10 cellular contexts compared by ENCODE assay signal in the genomic region with DNA sequence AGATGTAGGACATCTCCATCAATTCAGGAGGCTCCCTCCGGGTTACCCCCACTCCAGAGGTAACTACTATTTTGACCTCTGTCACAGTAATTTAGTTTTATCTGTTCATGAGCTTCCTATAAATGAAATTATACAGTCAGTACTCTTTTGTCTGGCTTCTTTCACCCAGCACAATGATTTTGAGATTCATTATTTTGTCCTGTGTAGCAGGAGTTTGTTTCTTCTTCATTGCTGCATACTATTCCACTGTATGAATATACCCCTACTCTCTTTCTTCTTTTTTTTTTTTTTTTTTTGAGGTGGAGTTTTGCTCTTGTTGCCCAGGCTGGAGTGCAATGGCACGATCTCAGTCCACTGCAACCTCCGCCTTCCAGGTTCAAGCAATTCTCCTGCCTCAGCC. TPM values are rescaled to one million over a fixed set of nuclear protein-coding genes. Genes with fewer than 3 reads are reported as not detected.
DNase-seq lines count a peak whose midpoint lies in the region; ATAC-seq and TF ChIP-seq lines count a peak whose summit lies in the region.
"Had no signal": no experiment of that assay in that cellular context is flagged by ENCODE, and none has a peak within 500 bp of the region (broad histone marks: within the 10 kb centered on the region; RNA-seq: fewer than 3 reads in every experiment).

No MANE protein-coding gene starts in this region.

- H3K9me3 ChIP-seq in PC-9 (ENCODE audit: insufficient read depth, low read depth) = no peaks in the 10 kb centered on the region
- H3K9me3 ChIP-seq in mammary epithelial cell (replicated peaks; ENCODE audit: insufficient read depth, low read length) = no peaks in the 10 kb centered on the region
- H3K9me3 ChIP-seq in mesenchymal stem cell (ENCODE audit: control insufficient read depth, low read length) = no peaks in the 10 kb centered on the region
- no peaks in the 10 kb centered on the region for H3K9me3 ChIP-seq in testis

- H3K4me1 ChIP-seq in PC-9 (replicated peaks; ENCODE audit: insufficient read depth) (peaks cover 69% of the 10 kb centered on the region), mammary epithelial cell (ENCODE audit: insufficient read depth, low read length) (peaks cover 65% of the 10 kb centered on the region), mesenchymal stem cell (ENCODE audit: control insufficient read depth, insufficient read depth, low read depth, low read length) (peaks cover 27% of the 10 kb centered on the region), testis (peaks cover 47% of the 10 kb centered on the region)

- no peak overlapping the region for H2BK120ac ChIP-seq in mesenchymal stem cell (ENCODE audit: low read depth, low read length)

- no peak overlapping the region for H3K14ac ChIP-seq in mesenchymal stem cell (ENCODE audit: low read length in 2 of 2)

- H3K4me3 ChIP-seq in PC-9 (no peak overlapping the region), mammary epithelial cell (replicated peaks in 1 of 3; ENCODE audit: insufficient read depth in 1 of 3, low read depth in 2 of 3, low read length in 3 of 3) (no peak overlapping the region), mesenchymal stem cell (ENCODE audit: insufficient read depth in 1 of 2, low read depth in 1 of 2, low read length in 2 of 2) (peak overlapping the region in 1 of 2 experiments; percentile 49), testis (no peak overlapping the region)

- no peaks in the 10 kb centered on the region for H3K79me1 ChIP-seq in mesenchymal stem cell (replicated peaks; ENCODE audit: low read length, poor library complexity, severe bottlenecking)

- dilution Hi-C loops in mammary epithelial cell (cut with HindIII; ENCODE audit: low sequenced_read_pairs) = no loop called here

- in situ Hi-C loops in mammary epithelial cell (cut with MboI; ENCODE audit: low sequenced_read_pairs in 2 of 2) = no loop called here

- peak overlapping the region; percentile 63 for H3K4me2 ChIP-seq in PC-9
- H3K4me2 ChIP-seq in mammary epithelial cell (ENCODE audit: insufficient read depth, low read depth, low read length) = no peak overlapping the region
- H3K4me2 ChIP-seq in mesenchymal stem cell (ENCODE audit: low read length, poor library complexity, severe bottlenecking) = no peak overlapping the region

- H2BK5ac ChIP-seq in mesenchymal stem cell (ENCODE audit: low read depth, low read length, poor library complexity, severe bottlenecking) = no peak overlapping the region

- H3K36me3 ChIP-seq in PC-9 (ENCODE audit: low read depth) (no peaks in the 10 kb centered on the region), mammary epithelial cell (ENCODE audit: insufficient read depth, low read length) (peaks cover 4% of the 10 kb centered on the region), mesenchymal stem cell (ENCODE audit: control insufficient read depth in 1 of 2, insufficient read depth in 2 of 2, low read depth in 1 of 2, low read length in 2 of 2) (peaks cover 22 to 27% of the 10 kb centered on the region in 2 experiments), testis (ENCODE audit: low read depth, missing control alignments) (no peaks in the 10 kb centered on the region)

- ATAC-seq in HG03108 (IDR thresholded peaks at IDR 0.05; ENCODE audit: unreplicated experiment) = no peak
- no peak for ATAC-seq in GM18517 (IDR thresholded peaks at IDR 0.05; ENCODE audit: unreplicated experiment)
- no peak for ATAC-seq in HG03097 (IDR thresholded peaks at IDR 0.05; ENCODE audit: low FRiP score, unreplicated experiment)

- TF ChIP-seq CTCF in PC-9 (conservative IDR thresholded peaks at IDR 0.05) = no peak
- TF ChIP-seq CTCF in mammary epithelial cell (conservative IDR thresholded peaks at IDR 0.05 in 1 of 2, IDR thresholded peaks at IDR 0.05 in 1 of 2; ENCODE audit: extremely low read depth in 1 of 2, insufficient read depth in 1 of 2, low read depth in 1 of 2, low read length in 2 of 2) = no peak
- no peak for TF ChIP-seq CTCF in testis (IDR thresholded peaks at IDR 0.05)

- no peak for TF ChIP-seq POLR2A in testis (IDR thresholded peaks at IDR 0.05)

- intact Hi-C loops in PC-9 (cut with micrococcal nuclease; ENCODE audit: unreplicated experiment) = no loop called here
- intact Hi-C loops in mammary epithelial cell (cut with micrococcal nuclease) = no loop called here
- intact Hi-C loops in testis (cut with DNase I; ENCODE audit: low total_unique reads) = no loop called here

- peak overlapping the region; percentile 81 for H4K91ac ChIP-seq in mesenchymal stem cell (ENCODE audit: low read length)

- WGBS in mammary epithelial cell (ENCODE audit: low coverage, missing lambda C conversion rate) = 95% methylated on average over 1 of the region's 3 CpGs
- 95% methylated on average over 2 of the region's 3 CpGs for WGBS in mesenchymal stem cell
- WGBS in testis, 2 donors = 87 to 92% methylated on average over 3 of the region's 3 CpGs

- peaks cover 63% of the 10 kb centered on the region for H3F3A ChIP-seq in PC-9 (ENCODE audit: insufficient read depth, low read depth)

- H2AFZ ChIP-seq in PC-9 = no peak overlapping the region
- H2AFZ ChIP-seq in mammary epithelial cell (ENCODE audit: low read depth, low read length) = no peak overlapping the region
- H2AFZ ChIP-seq in mesenchymal stem cell (ENCODE audit: low read depth, low read length) = no peak overlapping the region

- H3K9me2 ChIP-seq in PC-9 (ENCODE audit: insufficient read depth) = no peaks in the 10 kb centered on the region

- H3K4ac ChIP-seq in mesenchymal stem cell (ENCODE audit: low read depth in 1 of 2, low read length in 2 of 2) = peak overlapping the region in 1 of 2 experiments; percentile 98

- CTCF ChIA-PET in PC-9 (lab: Charles Lee) = interaction anchor here (0.6 to 1.0 kb wide), 2 partner anchors 9 to 492 kb away, joined by 5 to 6 read pairs; no protein-coding TSS in a partner anchor
- CTCF ChIA-PET in mammary epithelial cell (lab: Charles Lee; ENCODE audit: low non-redundant PET) = no interaction called here

- H2BK12ac ChIP-seq in mesenchymal stem cell (ENCODE audit: low read length in 2 of 2) = peak overlapping the region in 1 of 2 experiments; percentile 67

- peak overlapping the region; percentile 87 for H2AK5ac ChIP-seq in mesenchymal stem cell (ENCODE audit: low read length, severe bottlenecking)

- H2BK15ac ChIP-seq in mesenchymal stem cell (ENCODE audit: low read depth, poor library complexity, severe bottlenecking) = no peak overlapping the region

- POLR2A ChIA-PET in PC-9 (lab: Charles Lee; ENCODE audit: unreplicated experiment) = interaction anchor here (0.6 kb wide), 3 partner anchors 12 to 199 kb away, joined by 3 to 42 read pairs (median 4); no protein-coding TSS in a partner anchor

- H3K9ac ChIP-seq in mammary epithelial cell (ENCODE audit: insufficient read depth, low read length) = no peak overlapping the region
- H3K9ac ChIP-seq in mesenchymal stem cell (ENCODE audit: low read length) = peak overlapping the region; percentile 90

- H3K27ac ChIP-seq in PC-9 (peak overlapping the region; percentile 88), mammary epithelial cell (ENCODE audit: insufficient read depth, low read depth, low read length) (peak overlapping the region; percentile 74), mesenchymal stem cell (ENCODE audit: low read length, poor library complexity, severe bottlenecking) (peak overlapping the region; percentile 82), testis (peak overlapping the region; percentile 85 to 91)

- H4K20me1 ChIP-seq in PC-9 (ENCODE audit: insufficient read depth) (no peaks in the 10 kb centered on the region), mammary epithelial cell (ENCODE audit: insufficient read depth, low read length) (no peaks in the 10 kb centered on the region)

- 0 out of 2 replicates have a peak, but pooled peaks cover 7% of the 10 kb centered on the region for H3K79me2 ChIP-seq in PC-9 (ENCODE audit: low read depth)
- H3K79me2 ChIP-seq in mammary epithelial cell (ENCODE audit: insufficient read depth, low read length) = peaks cover 3% of the 10 kb centered on the region

- H3K27me3 ChIP-seq in PC-9 (ENCODE audit: insufficient read depth, low read depth) (no peaks in the 10 kb centered on the region), mammary epithelial cell (ENCODE audit: insufficient read depth, low read length) (no peaks in the 10 kb centered on the region), mesenchymal stem cell (ENCODE audit: control insufficient read depth in 1 of 2, insufficient read depth in 1 of 2, low read length in 2 of 2) (no peaks in the 10 kb centered on the region), testis (no peaks in the 10 kb centered on the region)

- H3K23ac ChIP-seq in mesenchymal stem cell (ENCODE audit: low read length in 2 of 2) = no peak overlapping the region

- H3K18ac ChIP-seq in mesenchymal stem cell (ENCODE audit: low read depth in 1 of 2, low read length in 2 of 2) = peak overlapping the region in 1 of 2 experiments; percentile 88

- H4K8ac ChIP-seq in mesenchymal stem cell (ENCODE audit: low read length) = no peak overlapping the region

- no TSS peak for BruUV-seq in PC-9 (replicated peaks; lab: Mats Ljungman, UMichigan)
- TSS peak; percentile 41 for BruUV-seq in mammary epithelial cell (replicated peaks; lab: Mats Ljungman, UMichigan)

- no peak for DNase-seq in PC-9
- DNase-seq in mammary epithelial cell = no peak
- no peak for DNase-seq in mesenchymal stem cell
- no peak for DNase-seq in testis
- no peak for DNase-seq in middle frontal gyrus (ENCODE audit: extremely low spot score, low spot score)
- DNase-seq: NCI-H2227 treated with DMSO at 0.1 percent for 48 hours; stimulated activated CD4-positive, alpha-beta T cell treated with anti-CD3 and anti-CD28 coated beads, Interleukin-4, amount 100 ng/mL, for 24 hours had no signal

RNA-seq across cellular contexts. Expression of a gene that starts 11.8 kb away (rescaled TPM):
- total RNA-seq in PC-9 (2021) = 18.3 and 20.0 TPM in 2 replicates
- 10 to 100 TPM; 14.9 to 15.5 TPM for total RNA-seq in mammary epithelial cell
- 11.5 TPM for polyA plus RNA-seq in mammary epithelial cell
- 22.3 TPM for polyA minus RNA-seq in mammary epithelial cell
- polyA plus RNA-seq in mesenchymal stem cell (2013, experiment 1 of 2) = 9.4 TPM
- 9.5 TPM for polyA plus RNA-seq in mesenchymal stem cell (2013, experiment 2 of 2)
- total RNA-seq in testis = 10 to 100 TPM; 25.9 to 26.6 TPM
- polyA plus RNA-seq in testis (ENCODE audit: insufficient read depth, low read depth, low replicate concordance) = 26.0 TPM

RNA-seq across cellular contexts. Expression of a gene that starts 12.4 kb away (rescaled TPM):
- total RNA-seq in PC-9 (2021) (83.5 and 91.0 TPM in 2 replicates), mammary epithelial cell (10 to 100 TPM in 1 of 2 donors, 1 to 10 TPM in 1; 5.5 to 55.5 TPM), testis (10 to 100 TPM; 25.4 to 45.6 TPM)
- polyA plus RNA-seq in mammary epithelial cell (45.8 TPM), testis (ENCODE audit: insufficient read depth, low read depth, low replicate concordance) (14.4 TPM)
- 80.2 TPM for polyA minus RNA-seq in mammary epithelial cell
- polyA plus RNA-seq in mesenchymal stem cell (2013, experiment 1 of 2) = 97.9 TPM
- 95.2 TPM for polyA plus RNA-seq in mesenchymal stem cell (2013, experiment 2 of 2)

RNA-seq across cellular contexts. Expression of a gene that starts 22.0 kb away (rescaled TPM):
- total RNA-seq in PC-9 (2021) (70.8 and 82.9 TPM in 2 replicates), mammary epithelial cell (10 to 100 TPM; 56.8 to 72.2 TPM), testis (10 to 100 TPM; 32.2 to 44.1 TPM)
- polyA plus RNA-seq in mammary epithelial cell (33.5 TPM), testis (ENCODE audit: insufficient read depth, low read depth, low replicate concordance) (24.8 TPM)
- 47.9 TPM for polyA minus RNA-seq in mammary epithelial cell
- polyA plus RNA-seq in mesenchymal stem cell (2013, experiment 1 of 2) = 38.0 TPM
- polyA plus RNA-seq in mesenchymal stem cell (2013, experiment 2 of 2) = 38.0 TPM

RNA-seq across cellular contexts. Expression of a gene that starts 27.3 kb away (rescaled TPM):
- 2.6 and 2.7 TPM in 2 replicates for total RNA-seq in PC-9 (2021)
- total RNA-seq in mammary epithelial cell = under 1 TPM; 0.17 to 0.26 TPM
- 0.08 TPM for polyA plus RNA-seq in mammary epithelial cell
- polyA minus RNA-seq in mammary epithelial cell = not detected
- 0.07 TPM for polyA plus RNA-seq in mesenchymal stem cell (2013, experiment 1 of 2)
- 0.07 TPM for polyA plus RNA-seq in mesenchymal stem cell (2013, experiment 2 of 2)
- 10 to 100 TPM in 1 of 2 donors, 1 to 10 TPM in 1; 9.8 to 12.1 TPM for total RNA-seq in testis
- 28.8 TPM for polyA plus RNA-seq in testis (ENCODE audit: insufficient read depth, low read depth, low replicate concordance)

RNA-seq across cellular contexts. Expression of a gene that starts 38.1 kb away (rescaled TPM):
- 53.6 and 61.3 TPM in 2 replicates for total RNA-seq in PC-9 (2021)
- total RNA-seq in mammary epithelial cell = 10 to 100 TPM; 27.7 to 37.9 TPM
- polyA plus RNA-seq in mammary epithelial cell = 14.6 TPM
- polyA minus RNA-seq in mammary epithelial cell = 43.1 TPM
- polyA plus RNA-seq in mesenchymal stem cell (2013, experiment 1 of 2) = 22.4 TPM
- polyA plus RNA-seq in mesenchymal stem cell (2013, experiment 2 of 2) = 21.0 TPM
- total RNA-seq in testis = 10 to 100 TPM; 28.5 to 34.6 TPM
- polyA plus RNA-seq in testis (ENCODE audit: insufficient read depth, low read depth, low replicate concordance) = 14.5 TPM
